ENCODE assay signal across 22 cellular contexts in the genomic region with DNA sequence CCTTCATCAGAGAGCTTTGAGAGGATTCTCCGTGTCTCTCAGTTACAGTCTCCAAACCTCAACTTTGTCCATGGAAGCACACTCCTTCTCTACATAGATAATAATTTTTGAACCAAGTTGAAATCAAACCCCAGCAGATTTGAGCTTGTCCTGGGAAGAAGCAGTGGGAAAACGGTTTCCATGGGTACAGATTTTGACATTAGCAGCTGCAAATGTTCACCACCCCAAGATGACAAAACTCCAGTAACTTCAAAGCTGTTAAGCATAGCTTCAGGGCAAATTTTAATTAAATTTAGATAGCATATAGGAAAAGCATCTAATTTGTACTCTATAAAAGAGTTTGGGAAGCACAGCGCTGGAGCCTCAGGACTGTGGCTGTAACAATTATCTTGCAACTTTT.
"Had no signal": no experiment of that assay in that cellular context is flagged by ENCODE, and none has a peak within 500 bp of the region (broad histone marks: within the 10 kb centered on the region; RNA-seq: fewer than 3 reads in every experiment).

No MANE protein-coding gene starts in this region.

- H3K9me2 ChIP-seq: SK-N-SH had no signal

- H3K27ac ChIP-seq: adrenal gland, breast epithelium, WERI-Rb-1 had no signal

- H3K9me3 ChIP-seq: adrenal gland, breast epithelium, SK-N-SH had no signal

- H3K4me3 ChIP-seq: adrenal gland, breast epithelium, K562 had no signal

- H3K36me3 ChIP-seq: adrenal gland, breast epithelium, WERI-Rb-1 had no signal

- H3K4me2 ChIP-seq: SK-N-SH had no signal

- H3K9ac ChIP-seq: SK-N-SH had no signal

- DNase-seq: activated CD4-positive, alpha-beta T cell treated with anti-CD3 and anti-CD28 coated beads for 4 hours; activated CD8-positive, alpha-beta memory T cell treated with anti-CD3 and anti-CD28 coated beads, Interleukin-2, amount 50 U/mL, for 4 hours; activated CD8-positive, alpha-beta T cell treated with anti-CD3 and anti-CD28 coated beads for 36 hours; activated naive CD4-positive, alpha-beta T cell treated with anti-CD3 and anti-CD28 coated beads, Interleukin-2, amount 50 U/mL, for 16 hours; activated naive CD8-positive, alpha-beta T cell treated with anti-CD3 and anti-CD28 coated beads, Interleukin-2, amount 10 ng/mL, durations not matched to agents 7 days and 5 days; activated T-cell treated with anti-CD3 and anti-CD28 coated beads, Interleukin-2, amount 50 U/mL, for 72 hours; adrenal gland; aorta; caudate nucleus; Karpas-422; MM.1S; NCI-H1105; NCI-H1436; NCI-H1694 treated with DMSO at 0.1 percent for 48 hours; NCI-H2029 treated with DMSO at 0.1 percent for 48 hours; NCI-H510A treated with DMSO at 0.1 percent for 48 hours; SHP77 treated with DMSO at 0.1 percent for 48 hours; SK-N-SH; T-helper 1 cell; WERI-Rb-1 had no signal

- H3K4me1 ChIP-seq: adrenal gland, breast epithelium had no signal
